In genomic region chr15:41199470-41199869, GRCh38 we compare ENCODE assay signal across 34 cellular contexts. TPM values are rescaled to one million over a fixed set of nuclear protein-coding genes. Genes with fewer than 3 reads are reported as not detected.
"Had no signal": no experiment of that assay in that cellular context is flagged by ENCODE, and none has a peak within 500 bp of the region (broad histone marks: within the 10 kb centered on the region; RNA-seq: fewer than 3 reads in every experiment).

No MANE protein-coding gene starts in this region.

- H3K36me3 ChIP-seq: ascending aorta, breast epithelium, cardiac muscle cell, esophagus muscularis mucosa, gastroesophageal sphincter, heart right ventricle had no signal

- DNase-seq: activated CD4-positive, alpha-beta memory T cell treated with anti-CD3 and anti-CD28 coated beads for 36 hours; activated CD4-positive, alpha-beta T cell treated with anti-CD3 and anti-CD28 coated beads for 36 hours; activated CD4-positive, alpha-beta T cell treated with anti-CD3 and anti-CD28 coated beads, Interleukin-2, amount 10 ng/mL, durations not matched to agents 24 days and 14 days; activated CD4-positive, CD25-positive, alpha-beta regulatory T cell; activated CD4-positive, CD25-positive, alpha-beta regulatory T cell treated with anti-CD3 and anti-CD28 coated beads, Interleukin-2, amount 50 U/mL, for 72 hours; activated CD8-positive, alpha-beta memory T cell treated with anti-CD3 and anti-CD28 coated beads, Interleukin-2, amount 10 ng/mL, durations not matched to agents 7 days and 5 days; activated CD8-positive, alpha-beta memory T cell treated with anti-CD3 and anti-CD28 coated beads, Interleukin-2, amount 50 U/mL, for 4 hours; activated CD8-positive, alpha-beta T cell treated with anti-CD3 and anti-CD28 coated beads, Interleukin-2, amount 10 ng/mL, durations not matched to agents 7 days and 5 days; activated effector memory CD4-positive, alpha-beta T cell treated with anti-CD3 and anti-CD28 coated beads, Interleukin-2, amount 50 U/mL, for 16 hours; activated naive CD4-positive, alpha-beta T cell treated with anti-CD3 and anti-CD28 coated beads for 36 hours; activated naive CD8-positive, alpha-beta T cell treated with anti-CD3 and anti-CD28 coated beads, Interleukin-2, amount 10 ng/mL, durations not matched to agents 7 days and 5 days; activated T-cell treated with anti-CD3 and anti-CD28 coated beads, Interleukin-2, amount 50 U/mL, for 1 hour; activated T-cell treated with anti-CD3 and anti-CD28 coated beads, Interleukin-2, amount 50 U/mL, for 48 hours; central memory CD4-positive, alpha-beta T cell; cerebellar nuclear complex; dorsolateral prefrontal cortex; effector memory CD4-positive, alpha-beta T cell; endodermal cell; erythroblast; foreskin keratinocyte; heart right ventricle; T-helper 1 cell; T-helper 17 cell had no signal

- ATAC-seq: activated CD4-positive, alpha-beta T cell treated with anti-CD3 and anti-CD28 coated beads for 36 hours; activated CD8-positive, alpha-beta memory T cell treated with anti-CD3 and anti-CD28 coated beads, Interleukin-2, amount 10 ng/mL, durations not matched to agents 7 days and 5 days; activated CD8-positive, alpha-beta T cell treated with anti-CD3 and anti-CD28 coated beads, Interleukin-2, amount 10 ng/mL, durations not matched to agents 7 days and 5 days; foreskin keratinocyte; gastroesophageal sphincter; heart right ventricle; T-helper 17 cell had no signal

- H3K4me1 ChIP-seq: ascending aorta, breast epithelium, esophagus muscularis mucosa, foreskin keratinocyte, gastroesophageal sphincter, heart right ventricle had no signal

- H3K27me3 ChIP-seq: ascending aorta, breast epithelium, cardiac muscle cell, dorsolateral prefrontal cortex, foreskin keratinocyte, gastroesophageal sphincter, hepatocyte had no signal

- H3K27ac ChIP-seq: ascending aorta, breast epithelium, cardiac muscle cell, coronary artery, dorsolateral prefrontal cortex, esophagus muscularis mucosa, foreskin keratinocyte, gastroesophageal sphincter, heart right ventricle, hepatocyte had no signal

- H2AFZ ChIP-seq: hepatocyte had no signal

- H3K4me2 ChIP-seq: hepatocyte had no signal

- H3K9me3 ChIP-seq: ascending aorta, breast epithelium, esophagus muscularis mucosa, gastroesophageal sphincter had no signal

- H3K4me3 ChIP-seq: ascending aorta, breast epithelium, cardiac muscle cell, coronary artery, dorsolateral prefrontal cortex, esophagus muscularis mucosa, gastroesophageal sphincter, heart right ventricle, hepatocyte had no signal

- H3K79me2 ChIP-seq: hepatocyte had no signal

RNA-seq across cellular contexts. Expression of gene EXD1, which starts 31.1 kb away (rescaled TPM):
- total RNA-seq: activated CD4-positive, alpha-beta memory T cell treated with anti-CD3 and anti-CD28 coated beads for 36 hours; activated CD4-positive, alpha-beta T cell treated with anti-CD3 and anti-CD28 coated beads for 36 hours; activated CD4-positive, alpha-beta T cell treated with anti-CD3 and anti-CD28 coated beads, Interleukin-2, amount 10 ng/mL, durations not matched to agents 24 days and 14 days; activated CD8-positive, alpha-beta memory T cell treated with anti-CD3 and anti-CD28 coated beads for 36 hours; activated CD8-positive, alpha-beta memory T cell treated with anti-CD3 and anti-CD28 coated beads, Interleukin-2, amount 10 ng/mL, durations not matched to agents 7 days and 5 days; activated CD8-positive, alpha-beta T cell treated with anti-CD3 and anti-CD28 coated beads, Interleukin-2, amount 10 ng/mL, durations not matched to agents 7 days and 5 days; activated naive CD4-positive, alpha-beta T cell treated with anti-CD3 and anti-CD28 coated beads for 36 hours; activated naive CD8-positive, alpha-beta T cell treated with anti-CD3 and anti-CD28 coated beads, Interleukin-2, amount 10 ng/mL, durations not matched to agents 7 days and 5 days; activated T-helper 1 cell treated with anti-CD3 and anti-CD28 coated beads, Interleukin-12 subunit alpha, Interleukin-12 subunit beta, Interleukin-2, Interleukin-4 antibody, amounts not matched to agents 30 ng/mL and 10 ng/mL and 1 ng/mL, durations not matched to agents 14 hours and 24 hours and 36 hours; activated T-helper 2 cell treated with anti-CD3 and anti-CD28 coated beads, Interferon-gamma antibody, Interleukin-2, Interleukin-4, amounts not matched to agents 10 μg/mL and 5 μg/mL and 100 μg/mL, durations not matched to agents 14 hours and 24 hours and 36 hours; ascending aorta; breast epithelium; cardiac muscle cell; esophagus muscularis mucosa; foreskin keratinocyte; gastroesophageal sphincter; glomerular endothelial cell; heart right ventricle; hepatocyte; T-helper 17 cell had no signal
